Comparison of ENCODE assay signal across 9 cellular contexts in the genomic region with DNA sequence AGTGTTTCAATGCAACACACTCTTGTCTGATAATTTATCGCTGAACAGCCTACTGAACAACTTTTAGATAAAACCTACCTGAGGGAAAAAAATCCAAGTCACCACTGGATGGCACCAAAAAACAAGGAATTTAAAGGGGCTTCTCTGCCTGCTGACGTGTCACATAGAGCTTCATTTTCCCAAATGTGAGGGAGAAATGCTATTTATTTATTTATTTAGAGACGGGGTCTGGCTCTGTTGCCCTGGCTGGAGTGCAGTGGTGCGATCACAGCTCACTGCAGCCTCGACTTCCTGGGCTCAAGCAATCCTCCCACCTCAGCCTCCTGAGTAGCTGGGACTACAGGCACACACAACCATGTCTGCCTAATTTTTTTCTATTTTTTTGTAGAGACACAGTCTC. TPM values are rescaled to one million over a fixed set of nuclear protein-coding genes. Genes with fewer than 3 reads are reported as not detected.
DNase-seq lines count a peak whose midpoint lies in the region; ATAC-seq, FAIRE-seq and TF ChIP-seq lines count a peak whose summit lies in the region.
"Not testable (repeated sequence)": the region's sequence is repeated elsewhere in the genome, so short reads cannot be mapped to it uniquely, and the experiment has no call there.
"Had no signal": no experiment of that assay in that cellular context is flagged by ENCODE, and none has a peak within 500 bp of the region (broad histone marks: within the 10 kb centered on the region; RNA-seq: fewer than 3 reads in every experiment).

No MANE protein-coding gene starts in this region.

- not testable (repeated sequence) for H3K9me3 ChIP-seq in adipocyte (ENCODE audit: control insufficient read depth, low read length)

- peak; percentile 74 for ATAC-seq in foreskin keratinocyte

- not testable (repeated sequence) for H3K4me3 ChIP-seq in adipocyte (ENCODE audit: low read length)

- peak; percentile 86 for TF ChIP-seq CTCF in foreskin keratinocyte (conservative IDR thresholded peaks at IDR 0.05)

- not testable (repeated sequence) for H3K36me3 ChIP-seq in adipocyte (ENCODE audit: control insufficient read depth, insufficient read depth, low read length, severe bottlenecking)

- not testable (repeated sequence) for TF ChIP-seq POLR2A in H54 (IDR thresholded peaks at IDR 0.05; ENCODE audit: low read depth, low read length)

- H3K27me3 ChIP-seq in adipocyte (replicated peaks; ENCODE audit: control insufficient read depth, insufficient read depth, low read length); foreskin keratinocyte: not testable (repeated sequence)

- H3K27ac ChIP-seq in foreskin keratinocyte = not testable (repeated sequence)

- H3K9ac ChIP-seq in adipocyte (ENCODE audit: low read length) = not testable (repeated sequence)

- DNase-seq in DMS 273 (lab: John Stamatoyannopoulos, UW; ENCODE audit: unreplicated experiment) (peak; percentile 85), H54 (ENCODE audit: insufficient read length, low spot score) (peak; percentile 40), NCI-H1436 (lab: John Stamatoyannopoulos, UW) (peak; percentile 12), RKO (ENCODE audit: low spot score) (peak; percentile 76), adipocyte (ENCODE audit: low read depth) (peak; percentile 90), foreskin keratinocyte (peak in 1 of 2 donors; percentile 61), mucosa of gallbladder (ENCODE audit: low spot score) (peak; percentile 61), superior temporal gyrus (ENCODE audit: extremely low spot score) (peak; percentile 83)

- not testable (repeated sequence) for FAIRE-seq in H54 (lab: Jason Lieb, UNC)

- H3K4me1 ChIP-seq in adipocyte (ENCODE audit: control insufficient read depth, insufficient read depth, low read length); foreskin keratinocyte: not testable (repeated sequence)

RNA-seq across cellular contexts. Expression of gene MAS1, which starts 27.4 kb away (rescaled TPM):
- total RNA-seq in foreskin keratinocyte (not detected in 2 replicates), mucosa of gallbladder (not detected)
- polyA plus RNA-seq in foreskin keratinocyte = not detected in 2 replicates
- total RNA-seq: activated B cell treated with CpG ODN at 0.5 μM for 24 hours had no signal
